8 cellular contexts compared by ENCODE assay signal in the genomic region with DNA sequence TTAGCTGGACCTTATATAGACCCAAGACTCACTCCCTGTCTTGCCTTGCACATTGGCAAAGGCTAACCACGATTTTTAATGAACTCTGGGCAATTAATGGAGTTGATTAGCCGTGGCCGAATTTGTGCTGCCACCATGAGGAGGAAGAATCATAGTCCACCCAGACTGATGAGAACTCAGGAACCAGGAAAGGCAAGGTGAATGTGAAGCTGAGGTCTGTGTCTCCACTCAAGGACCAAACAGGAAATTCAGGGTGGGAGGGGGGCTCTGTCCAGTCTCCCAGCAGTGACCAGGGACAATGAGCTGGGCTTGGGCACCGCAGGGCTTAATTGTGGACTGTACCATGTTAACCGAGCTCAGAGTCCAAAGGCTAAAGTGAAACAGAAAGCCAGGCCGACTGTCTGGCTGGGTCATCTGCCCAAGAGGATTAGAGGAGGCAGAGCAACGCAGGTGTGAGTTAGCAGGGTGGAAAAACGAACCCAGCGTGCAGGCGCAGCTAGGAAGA.
DNase-seq lines count a peak whose midpoint lies in the region; ATAC-seq, FAIRE-seq and TF ChIP-seq lines count a peak whose summit lies in the region.

No MANE protein-coding gene starts in this region.

- H3K27me3 ChIP-seq in Caco-2 (replicated peaks; ENCODE audit: control insufficient read depth, insufficient read depth, low read length): no peaks in the 10 kb centered on the region
- H3K27me3 ChIP-seq in vagina: no peaks in the 10 kb centered on the region

- H3K4me3 Mint-ChIP-seq in Caco-2 (ENCODE audit: unreplicated experiment) (no peak overlapping the region), nephron progenitor cell (no peak overlapping the region)

- H3K36me3 ChIP-seq in Caco-2 (ENCODE audit: control insufficient read depth, insufficient read depth, low read length) (no peaks in the 10 kb centered on the region), vagina (no peaks in the 10 kb centered on the region)

- no peak for TF ChIP-seq POLR2A in vagina (IDR thresholded peaks at IDR 0.05)

- POLR2A ChIA-PET in Caco-2 (lab: Charles Lee): no interaction called here

- H3K27me3 Mint-ChIP-seq in Caco-2 (ENCODE audit: insufficient read depth, unreplicated experiment) (no peaks in the 10 kb centered on the region), nephron progenitor cell (ENCODE audit: low read depth, poor library complexity) (peaks cover 3% of the 10 kb centered on the region)

- H3K9me3 ChIP-seq in Caco-2: no peaks in the 10 kb centered on the region
- no peaks in the 10 kb centered on the region for H3K9me3 ChIP-seq in vagina

- intact Hi-C loops in Caco-2 (cut with micrococcal nuclease; ENCODE audit: unreplicated experiment) (loop anchor here (5.0 to 10.0 kb wide), 2 partner anchors 56 to 192 kb away; no protein-coding TSS in a partner anchor), vagina (cut with DNase I) (no loop called here)

- CTCF ChIA-PET in Caco-2 (lab: Charles Lee): interaction anchor here (0.7 to 2.2 kb wide), 3 partner anchors 34 to 188 kb away, joined by 3 to 7 read pairs (median 4); no protein-coding TSS in a partner anchor

- no peak for ATAC-seq in GM21528 (IDR thresholded peaks at IDR 0.05; ENCODE audit: low FRiP score, unreplicated experiment)

- H3K4me1 ChIP-seq in Caco-2: peaks cover 66% of the 10 kb centered on the region
- peaks cover 19% of the 10 kb centered on the region for H3K4me1 ChIP-seq in vagina

- H3K9me3 Mint-ChIP-seq in Caco-2 (ENCODE audit: unreplicated experiment) (no peaks in the 10 kb centered on the region), nephron progenitor cell (no peaks in the 10 kb centered on the region)

- H3K27ac Mint-ChIP-seq in Caco-2 (ENCODE audit: unreplicated experiment): peak overlapping the region; percentile 60
- peak overlapping the region; percentile 86 for H3K27ac Mint-ChIP-seq in nephron progenitor cell

- FAIRE-seq in frontal cortex (lab: Jason Lieb, UNC): no peak

- peaks cover 61% of the 10 kb centered on the region for H3K4me1 Mint-ChIP-seq in Caco-2 (ENCODE audit: low read depth, unreplicated experiment)
- H3K4me1 Mint-ChIP-seq in nephron progenitor cell: peaks cover 91% of the 10 kb centered on the region

- no peak overlapping the region for H3K27ac ChIP-seq in vagina

- peak; percentile 29 to 54 for DNase-seq in Caco-2
- peak; percentile 39 for DNase-seq in LoVo (ENCODE audit: low spot score)
- DNase-seq in dermis microvascular lymphatic vessel endothelial cell (ENCODE audit: low read depth in 2 of 2): peak; percentile 70 to 74
- no peak for DNase-seq in nephron progenitor cell
- DNase-seq in vagina (ENCODE audit: extremely low spot score in 2 of 2): no peak
- no peak for DNase-seq in stimulated activated CD4-positive, alpha-beta T cell treated with anti-CD3 and anti-CD28 coated beads, Interleukin-2, amount 100 ng/mL, for 48 hours
- DNase-seq in frontal cortex (ENCODE audit: low spot score in 2 of 2): no peak

- no peaks in the 10 kb centered on the region for H3K36me3 Mint-ChIP-seq in Caco-2 (ENCODE audit: insufficient read depth, unreplicated experiment)
- H3K36me3 Mint-ChIP-seq in nephron progenitor cell (ENCODE audit: low read depth): no peaks in the 10 kb centered on the region

- H3K4me3 ChIP-seq in Caco-2 (ENCODE audit: low read depth, low read length) (no peak overlapping the region), vagina (no peak overlapping the region)

- TF ChIP-seq CTCF in Caco-2 (IDR thresholded peaks at IDR 0.05; ENCODE audit: insufficient read depth in 1 of 2, low read depth in 1 of 2, low read length in 1 of 2, severe bottlenecking in 1 of 2, unreplicated experiment in 1 of 2) (no peak), nephron progenitor cell (IDR thresholded peaks at IDR 0.05) (no peak), vagina (IDR thresholded peaks at IDR 0.05) (no peak)

- BruUV-seq in Caco-2 (replicated peaks; lab: Mats Ljungman, UMichigan): no TSS peak

Comparison
In these comparisons a context has a peak if more than half of its experiments do, and no peak if none do; other contexts are left out.
1. DNase-seq: peak in Caco-2 (2 of 2), LoVo (single experiment) and dermis microvascular lymphatic vessel endothelial cell (2 of 2); none in nephron progenitor cell (single experiment), vagina (0 of 2), stimulated activated CD4-positive, alpha-beta T cell treated with anti-CD3 and anti-CD28 coated beads, Interleukin-2, amount 100 ng/mL, for 48 hours (0 of 2) and frontal cortex (0 of 2).